ENCODE assay signal across 18 cellular contexts in the genomic region with DNA sequence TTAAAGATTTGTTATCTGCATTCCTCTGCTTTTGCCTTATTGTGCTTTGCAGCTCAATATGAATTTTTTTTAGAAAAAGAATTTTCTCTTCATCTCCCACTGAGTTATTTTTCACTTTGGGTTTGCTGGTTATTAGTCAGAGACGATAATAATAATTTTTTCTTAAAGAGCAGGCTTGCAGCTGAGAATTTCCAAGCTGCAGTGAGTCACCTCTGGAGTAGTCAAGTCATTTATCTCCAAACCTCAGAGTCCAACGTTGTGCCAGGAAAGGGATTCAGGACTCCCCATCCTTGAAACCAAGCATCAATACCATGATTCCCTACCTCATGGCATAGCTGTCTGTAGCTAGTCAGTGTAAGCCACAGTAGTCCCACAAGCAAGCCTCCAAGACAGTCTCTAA. TPM values are rescaled to one million over a fixed set of nuclear protein-coding genes. Genes with fewer than 3 reads are reported as not detected.
DNase-seq lines count a peak whose midpoint lies in the region; ATAC-seq and TF ChIP-seq lines count a peak whose summit lies in the region.
"Had no signal": no experiment of that assay in that cellular context is flagged by ENCODE, and none has a peak within 500 bp of the region (broad histone marks: within the 10 kb centered on the region; RNA-seq: fewer than 3 reads in every experiment).

No MANE protein-coding gene starts in this region.

- H3K4me1 Mint-ChIP-seq in CD4-positive, alpha-beta memory T cell, result no peaks in the 10 kb centered on the region

- ATAC-seq in HG02884 (IDR thresholded peaks at IDR 0.05; ENCODE audit: unreplicated experiment), result peak; percentile 78
- peak; percentile 34 for ATAC-seq in left lung

- 9 to 20% (median 12%) methylated on average over 2 of the region's 2 CpGs for WGBS in ovary, 3 donors

- peaks cover 1 to 12% of the 10 kb centered on the region in 2 donors for H3K27me3 Mint-ChIP-seq in CD4-positive, alpha-beta memory T cell

- no peak for TF ChIP-seq POLR2A in ovary (IDR thresholded peaks at IDR 0.05)

- CTCF ChIA-PET in CD4-positive, alpha-beta memory T cell (lab: Charles Lee; ENCODE audit: partially characterized antibody), result interaction anchor here (0.9 kb wide), 1 partner anchor 8 kb away, joined by 3 read pairs; no protein-coding TSS in a partner anchor

- H3K4me3 ChIP-seq in left lung (no peak overlapping the region), ovary (no peak overlapping the region)
- H3K4me3 ChIP-seq in CD4-positive, alpha-beta memory T cell (ENCODE audit: low read length in 2 of 2), result no peak overlapping the region
- H3K4me3 ChIP-seq: ascending aorta, BLaER1, uterus had no signal

- TF ChIP-seq EP300 in ovary (IDR thresholded peaks at IDR 0.05), result no peak

- TF ChIP-seq CTCF in left lung (IDR thresholded peaks at IDR 0.05), result no peak
- TF ChIP-seq CTCF in ovary (IDR thresholded peaks at IDR 0.05), result no peak

- no peaks in the 10 kb centered on the region for H3K36me3 Mint-ChIP-seq in CD4-positive, alpha-beta memory T cell

- H3K4me1 ChIP-seq in left lung (no peaks in the 10 kb centered on the region), ovary (ENCODE audit: insufficient read depth) (no peaks in the 10 kb centered on the region)
- H3K4me1 ChIP-seq in CD4-positive, alpha-beta memory T cell (ENCODE audit: insufficient read depth, low read length), result no peaks in the 10 kb centered on the region
- H3K4me1 ChIP-seq: ascending aorta, BLaER1, uterus had no signal

- H3K4me3 Mint-ChIP-seq in CD4-positive, alpha-beta memory T cell, result no peak overlapping the region

- no peaks in the 10 kb centered on the region for H3K27me3 ChIP-seq in left lung
- no peaks in the 10 kb centered on the region for H3K27me3 ChIP-seq in ovary
- H3K27me3 ChIP-seq in CD4-positive, alpha-beta memory T cell (ENCODE audit: insufficient read depth, low read length), result no peaks in the 10 kb centered on the region
- H3K27me3 ChIP-seq: ascending aorta, BLaER1, uterus had no signal

- H3K27ac ChIP-seq in left lung, result no peak overlapping the region
- H3K27ac ChIP-seq in ovary, result no peak overlapping the region
- H3K27ac ChIP-seq in CD4-positive, alpha-beta memory T cell (ENCODE audit: low read depth, low read length), result no peak overlapping the region
- H3K27ac ChIP-seq: ascending aorta, BLaER1, uterus had no signal

- no peaks in the 10 kb centered on the region for H3K36me3 ChIP-seq in left lung
- H3K36me3 ChIP-seq in ovary, result no peaks in the 10 kb centered on the region
- H3K36me3 ChIP-seq in CD4-positive, alpha-beta memory T cell (ENCODE audit: insufficient read depth, low read length), result no peaks in the 10 kb centered on the region
- H3K36me3 ChIP-seq: ascending aorta, BLaER1, uterus had no signal

- H3K27ac Mint-ChIP-seq in CD4-positive, alpha-beta memory T cell, result no peak overlapping the region
- H3K27ac Mint-ChIP-seq: activated T-helper 2 cell treated with anti-CD3 and anti-CD28 coated beads, Interferon-gamma antibody, Interleukin-2, Interleukin-4, amounts not matched to agents 10 μg/mL and 5 μg/mL and 100 μg/mL, durations not matched to agents 14 hours and 24 hours and 36 hours had no signal

- H3K9me3 ChIP-seq in left lung (no peaks in the 10 kb centered on the region), ovary (no peaks in the 10 kb centered on the region)
- H3K9me3 ChIP-seq in CD4-positive, alpha-beta memory T cell (ENCODE audit: control insufficient read depth in 1 of 2, low read length in 2 of 2), result no peaks in the 10 kb centered on the region
- H3K9me3 ChIP-seq: ascending aorta, BLaER1, uterus had no signal

- DNase-seq in ELR (ENCODE audit: low read depth) (peak; percentile 73), astrocyte of the hippocampus (ENCODE audit: low read depth, low spot score) (peak; percentile 83), left lung (no peak), NCI-H2227 treated with DMSO at 0.1 percent for 48 hours (lab: John Stamatoyannopoulos, UW) (no peak), GOT3 (lab: John Stamatoyannopoulos, UW) (no peak), ovary (no peak)
- DNase-seq in CD4-positive, alpha-beta memory T cell, result no peak
- DNase-seq: DMS53; effector CD8-positive, alpha-beta T cell; glutamatergic neuron; NCI-H526 treated with DMSO at 0.1 percent for 48 hours; stimulated activated CD4-positive, alpha-beta T cell treated with anti-CD3 and anti-CD28 coated beads, Interleukin-2, amount 100 ng/mL, for 24 hours; T1000; uterus had no signal

- peaks cover 0 to 4% (median 0%) of the 10 kb centered on the region in 8 donors for H3K9me3 Mint-ChIP-seq in CD4-positive, alpha-beta memory T cell
- H3K9me3 Mint-ChIP-seq: activated T-helper 2 cell treated with anti-CD3 and anti-CD28 coated beads, Interferon-gamma antibody, Interleukin-2, Interleukin-4, amounts not matched to agents 10 μg/mL and 5 μg/mL and 100 μg/mL, durations not matched to agents 14 hours and 24 hours and 36 hours had no signal

- POLR2A ChIA-PET in CD4-positive, alpha-beta memory T cell (lab: Charles Lee; ENCODE audit: partially characterized antibody), result no interaction called here

- intact Hi-C loops in left lung (cut with DNase I) (no loop called here), ovary (cut with DNase I) (no loop called here)
- intact Hi-C loops in CD4-positive, alpha-beta memory T cell (cut with micrococcal nuclease), result no loop called here

RNA-seq across cellular contexts. Expression of a gene that starts 15.2 kb away (rescaled TPM):
- 10 to 100 TPM; 11.6 to 14.2 TPM for total RNA-seq in left lung
- total RNA-seq in ovary, result 10 to 100 TPM in 1 of 7 donors, 1 to 10 TPM in 5, under 1 TPM in 1; 0.48 to 13.0 (median 4.6) TPM
- polyA plus RNA-seq in ovary, result 1 to 10 TPM; 2.0 to 5.7 TPM
- total RNA-seq in CD4-positive, alpha-beta memory T cell, result 1 to 10 TPM; 2.0 to 2.2 TPM
- under 1 TPM in 1 of 2 donors, not detected in 1; 0.22 TPM for polyA plus RNA-seq in CD4-positive, alpha-beta memory T cell

RNA-seq across cellular contexts. Expression of a gene that starts 26.8 kb away (rescaled TPM):
- total RNA-seq in left lung, result 10 to 100 TPM; 17.0 to 19.3 TPM
- total RNA-seq in ovary, result 10 to 100 TPM; 15.5 to 31.1 (median 24.4) TPM
- 10 to 100 TPM in 1 of 2 donors, 1 to 10 TPM in 1; 9.7 to 22.2 TPM for polyA plus RNA-seq in ovary
- 10 to 100 TPM; 18.6 to 19.1 TPM for total RNA-seq in CD4-positive, alpha-beta memory T cell
- polyA plus RNA-seq in CD4-positive, alpha-beta memory T cell, result 1 to 10 TPM in 1 of 2 donors, under 1 TPM in 1; 1.00 to 4.7 TPM

Comparison
In these comparisons a context has a peak if more than half of its experiments do, and no peak if none do; other contexts are left out.
1. DNase-seq: peak in ELR (single experiment) and astrocyte of the hippocampus (single experiment); none in left lung (0 of 2), NCI-H2227 treated with DMSO at 0.1 percent for 48 hours (single experiment), GOT3 (single experiment), ovary (0 of 5) and CD4-positive, alpha-beta memory T cell (0 of 5).